ENCODE assay signal across 8 cellular contexts in genomic region chr2:203782262-203782976, GRCh38.
A peak's percentile ranks its signal among the peaks of the same experiment; 100 is the strongest.
DNase-seq lines count a peak whose midpoint lies in the region; ATAC-seq and TF ChIP-seq lines count a peak whose summit lies in the region.

No MANE protein-coding gene starts in this region.

- DNase-seq in ELF-1 (ENCODE audit: low read depth, low spot score) (peak; percentile 39), NCI-H446 (lab: John Stamatoyannopoulos, UW) (peak; percentile 14 to 40), middle frontal gyrus (ENCODE audit: extremely low spot score, low spot score) (peak; percentile 52)
- peak; percentile 18 to 81 for DNase-seq in activated CD4-positive, alpha-beta T cell treated with anti-CD3 and anti-CD28 coated beads, Interleukin-2, amount 50 U/mL, for 24 hours (ENCODE audit: low read depth in 1 of 2, low spot score in 1 of 2)
- DNase-seq in effector memory CD8-positive, alpha-beta T cell, result peak; percentile 55 to 60 (median 59)
- DNase-seq in stimulated activated effector memory CD8-positive, alpha-beta T cell treated with anti-CD3 and anti-CD28 coated beads, Interleukin-12 subunit alpha, Interleukin-12 subunit beta, amount 100 ng/mL, for 72 hours (ENCODE audit: low spot score in 2 of 2), result peak; percentile 36 to 82

- no peak overlapping the region for H3K4me3 Mint-ChIP-seq in effector memory CD8-positive, alpha-beta T cell
- H3K4me3 Mint-ChIP-seq in stimulated activated effector memory CD8-positive, alpha-beta T cell treated with anti-CD3 and anti-CD28 coated beads, Interleukin-12 subunit alpha, Interleukin-12 subunit beta, amount 100 ng/mL, for 72 hours, result peak overlapping the region; percentile 9
- H3K4me3 Mint-ChIP-seq in stimulated activated memory B cell treated with anti-CD40 and anti-IgM and Interleukin-4, amounts not matched to agents 10 μg/mL and 1 μg/mL and 100 μg/mL, for 72 hours, result no peak overlapping the region

- no peaks in the 10 kb centered on the region for H3K36me3 ChIP-seq in HEK293 (ENCODE audit: control insufficient read depth in 2 of 2, insufficient read depth in 1 of 2, low read length in 2 of 2)

- peak; percentile 38; the same call in 1 of the 2 replicates for TF ChIP-seq CTCF in HEK293 (tag by site-specific recombination; IDR thresholded peaks at IDR 0.05)

- POLR2A ChIA-PET in HEK293 (lab: Yijun Ruan, JAX), result no interaction called here

- H3K4me1 ChIP-seq in HEK293 (ENCODE audit: control insufficient read depth, insufficient read depth, low read length), result no peaks in the 10 kb centered on the region

- peaks cover 26 to 29% of the 10 kb centered on the region in 2 donors for H3K4me1 Mint-ChIP-seq in effector memory CD8-positive, alpha-beta T cell (ENCODE audit: low read depth in 2 of 2)
- H3K4me1 Mint-ChIP-seq in stimulated activated effector memory CD8-positive, alpha-beta T cell treated with anti-CD3 and anti-CD28 coated beads, Interleukin-12 subunit alpha, Interleukin-12 subunit beta, amount 100 ng/mL, for 72 hours, result peaks cover 39% of the 10 kb centered on the region
- H3K4me1 Mint-ChIP-seq in stimulated activated memory B cell treated with anti-CD40 and anti-IgM and Interleukin-4, amounts not matched to agents 10 μg/mL and 1 μg/mL and 100 μg/mL, for 72 hours, result no peaks in the 10 kb centered on the region

- H3K4me3 ChIP-seq in HEK293 (ENCODE audit: low read depth, low read length), result no peak overlapping the region

- H3K9me3 Mint-ChIP-seq in effector memory CD8-positive, alpha-beta T cell, result no peaks in the 10 kb centered on the region
- no peaks in the 10 kb centered on the region for H3K9me3 Mint-ChIP-seq in stimulated activated effector memory CD8-positive, alpha-beta T cell treated with anti-CD3 and anti-CD28 coated beads, Interleukin-12 subunit alpha, Interleukin-12 subunit beta, amount 100 ng/mL, for 72 hours
- H3K9me3 Mint-ChIP-seq in stimulated activated memory B cell treated with anti-CD40 and anti-IgM and Interleukin-4, amounts not matched to agents 10 μg/mL and 1 μg/mL and 100 μg/mL, for 72 hours, result peaks cover 5% of the 10 kb centered on the region

- no peak overlapping the region for H3K27ac ChIP-seq in HEK293 (ENCODE audit: extremely low read depth, low read depth, low read length)

- H3K9me3 ChIP-seq in HEK293 (ENCODE audit: control insufficient read depth, insufficient read depth, low read depth, low read length), result no peaks in the 10 kb centered on the region

- H3K27ac Mint-ChIP-seq in effector memory CD8-positive, alpha-beta T cell, result peak overlapping the region; percentile 51 to 90
- peak overlapping the region; percentile 85 for H3K27ac Mint-ChIP-seq in stimulated activated effector memory CD8-positive, alpha-beta T cell treated with anti-CD3 and anti-CD28 coated beads, Interleukin-12 subunit alpha, Interleukin-12 subunit beta, amount 100 ng/mL, for 72 hours
- H3K27ac Mint-ChIP-seq in stimulated activated memory B cell treated with anti-CD40 and anti-IgM and Interleukin-4, amounts not matched to agents 10 μg/mL and 1 μg/mL and 100 μg/mL, for 72 hours, result no peak overlapping the region

- no peaks in the 10 kb centered on the region for H3K27me3 Mint-ChIP-seq in effector memory CD8-positive, alpha-beta T cell
- H3K27me3 Mint-ChIP-seq in stimulated activated memory B cell treated with anti-CD40 and anti-IgM and Interleukin-4, amounts not matched to agents 10 μg/mL and 1 μg/mL and 100 μg/mL, for 72 hours, result peaks cover 24% of the 10 kb centered on the region

- CTCF ChIA-PET in HEK293 (lab: Yijun Ruan, JAX), result interaction anchor here (0.5 to 1.6 kb wide), 7 partner anchors 11 to 1210 kb away, joined by 3 to 4 read pairs (median 3); no protein-coding TSS in a partner anchor

- ATAC-seq in effector memory CD8-positive, alpha-beta T cell (replicated peaks), result peak; percentile 94
- peak; percentile 99 for ATAC-seq in stimulated activated effector memory CD8-positive, alpha-beta T cell treated with anti-CD3 and anti-CD28 coated beads, Interleukin-12 subunit alpha, Interleukin-12 subunit beta, amount 100 ng/mL, for 72 hours
- ATAC-seq in stimulated activated memory B cell treated with anti-CD40 and anti-IgM and Interleukin-4, amounts not matched to agents 10 μg/mL and 1 μg/mL and 100 μg/mL, for 72 hours, result no peak

- H3K36me3 Mint-ChIP-seq in effector memory CD8-positive, alpha-beta T cell (ENCODE audit: insufficient read depth), result no peaks in the 10 kb centered on the region
- no peaks in the 10 kb centered on the region for H3K36me3 Mint-ChIP-seq in stimulated activated effector memory CD8-positive, alpha-beta T cell treated with anti-CD3 and anti-CD28 coated beads, Interleukin-12 subunit alpha, Interleukin-12 subunit beta, amount 100 ng/mL, for 72 hours
- H3K36me3 Mint-ChIP-seq in stimulated activated memory B cell treated with anti-CD40 and anti-IgM and Interleukin-4, amounts not matched to agents 10 μg/mL and 1 μg/mL and 100 μg/mL, for 72 hours, result no peaks in the 10 kb centered on the region

TF ChIP-seq in HEK293, 187 proteins besides CTCF, POLR2A, EP300 and RAD21:
- TF ChIP-seq ZNF146 (tag by site-specific recombination; IDR thresholded peaks at IDR 0.05) (no peak), ZNF654 (tag by site-specific recombination; IDR thresholded peaks at IDR 0.05; ENCODE audit: low read depth) (peak; percentile 11; the same call in 1 of the 2 replicates)
